In the genomic region with DNA sequence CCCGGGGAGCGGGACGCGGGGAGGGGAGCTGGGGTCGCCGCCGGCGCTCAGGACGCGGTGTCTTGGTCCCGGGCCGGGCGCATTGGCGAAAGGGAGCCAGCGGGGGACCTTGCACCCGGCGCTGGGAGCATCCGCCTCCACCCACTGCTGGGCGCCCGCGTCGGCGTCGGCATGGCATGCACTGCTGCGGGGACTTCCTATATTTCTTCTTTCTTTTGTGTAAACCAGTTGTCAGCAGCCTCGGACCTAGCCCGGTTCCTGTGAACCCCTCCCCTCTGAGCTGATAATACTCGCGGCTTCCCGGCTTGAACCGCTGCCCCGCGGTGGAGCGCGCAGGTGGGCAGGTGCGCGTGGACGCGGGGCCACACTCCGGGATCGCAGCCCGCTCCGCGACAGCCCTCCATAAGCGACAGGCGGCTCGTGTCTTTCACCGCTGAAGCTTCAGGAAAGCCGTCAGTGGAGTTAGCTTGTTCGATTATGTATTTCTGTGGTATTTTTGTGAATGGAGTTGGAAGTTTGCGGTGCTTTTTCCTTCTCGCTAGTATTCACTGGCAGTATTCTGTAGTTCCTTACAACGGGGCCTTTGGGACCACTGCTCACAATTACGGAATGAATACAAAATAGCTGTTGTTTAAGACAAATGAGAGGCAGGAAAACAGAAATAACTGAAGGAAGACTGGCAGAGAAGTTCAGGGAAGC, we compare ENCODE assay signal across 1 cellular context.
TF ChIP-seq lines count a peak whose summit lies in the region.

No MANE protein-coding gene starts in this region.

TF ChIP-seq in HepG2, 621 proteins besides CTCF, POLR2A, EP300 and RAD21 (continued from another document and continues in another):
- TF ChIP-seq, protein P1, sequence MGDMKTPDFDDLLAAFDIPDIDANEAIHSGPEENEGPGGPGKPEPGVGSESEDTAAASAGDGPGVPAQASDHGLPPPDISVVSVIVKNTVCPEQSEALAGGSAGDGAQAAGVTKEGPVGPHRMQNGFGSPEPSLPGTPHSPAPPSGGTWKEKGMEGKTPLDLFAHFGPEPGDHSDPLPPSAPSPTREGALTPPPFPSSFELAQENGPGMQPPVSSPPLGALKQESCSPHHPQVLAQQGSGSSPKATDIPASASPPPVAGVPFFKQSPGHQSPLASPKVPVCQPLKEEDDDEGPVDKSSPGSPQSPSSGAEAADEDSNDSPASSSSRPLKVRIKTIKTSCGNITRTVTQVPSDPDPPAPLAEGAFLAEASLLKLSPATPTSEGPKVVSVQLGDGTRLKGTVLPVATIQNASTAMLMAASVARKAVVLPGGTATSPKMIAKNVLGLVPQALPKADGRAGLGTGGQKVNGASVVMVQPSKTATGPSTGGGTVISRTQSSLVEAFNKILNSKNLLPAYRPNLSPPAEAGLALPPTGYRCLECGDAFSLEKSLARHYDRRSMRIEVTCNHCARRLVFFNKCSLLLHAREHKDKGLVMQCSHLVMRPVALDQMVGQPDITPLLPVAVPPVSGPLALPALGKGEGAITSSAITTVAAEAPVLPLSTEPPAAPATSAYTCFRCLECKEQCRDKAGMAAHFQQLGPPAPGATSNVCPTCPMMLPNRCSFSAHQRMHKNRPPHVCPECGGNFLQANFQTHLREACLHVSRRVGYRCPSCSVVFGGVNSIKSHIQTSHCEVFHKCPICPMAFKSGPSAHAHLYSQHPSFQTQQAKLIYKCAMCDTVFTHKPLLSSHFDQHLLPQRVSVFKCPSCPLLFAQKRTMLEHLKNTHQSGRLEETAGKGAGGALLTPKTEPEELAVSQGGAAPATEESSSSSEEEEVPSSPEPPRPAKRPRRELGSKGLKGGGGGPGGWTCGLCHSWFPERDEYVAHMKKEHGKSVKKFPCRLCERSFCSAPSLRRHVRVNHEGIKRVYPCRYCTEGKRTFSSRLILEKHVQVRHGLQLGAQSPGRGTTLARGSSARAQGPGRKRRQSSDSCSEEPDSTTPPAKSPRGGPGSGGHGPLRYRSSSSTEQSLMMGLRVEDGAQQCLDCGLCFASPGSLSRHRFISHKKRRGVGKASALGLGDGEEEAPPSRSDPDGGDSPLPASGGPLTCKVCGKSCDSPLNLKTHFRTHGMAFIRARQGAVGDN (CRISPR knock-in tag; IDR thresholded peaks at IDR 0.05), result peak; percentile 67
- TF ChIP-seq TEAD3 (CRISPR knock-in tag; optimal IDR thresholded peaks at IDR 0.05; ENCODE audit: borderline replicate concordance) (no peak), DMAP1 (CRISPR knock-in tag; IDR thresholded peaks at IDR 0.05) (peak; percentile 20; the same call in 1 of the 2 replicates), RXRB (CRISPR knock-in tag; IDR thresholded peaks at IDR 0.05; ENCODE audit: borderline replicate concordance) (no peak), NR2F6 (IDR thresholded peaks at IDR 0.05) (no peak), NR2F6 (CRISPR knock-in tag; IDR thresholded peaks at IDR 0.05) (no peak), SOX5 (CRISPR knock-in tag; IDR thresholded peaks at IDR 0.05; ENCODE audit: borderline replicate concordance) (no peak), ZBTB7B (CRISPR knock-in tag; IDR thresholded peaks at IDR 0.05) (no peak; the same call in 1 of the 2 replicates), ZSCAN29 (CRISPR knock-in tag; conservative IDR thresholded peaks at IDR 0.05) (peak; percentile 70; the same call in 1 of the 2 replicates), ZNF564 (CRISPR knock-in tag; IDR thresholded peaks at IDR 0.05) (0 out of 2 replicates have a peak, but pooled peaks have one; percentile 20), ASH2L (IDR thresholded peaks at IDR 0.05; ENCODE audit: insufficient read length, low read depth, low read length) (peak; percentile 22), ZNF790 (CRISPR knock-in tag; IDR thresholded peaks at IDR 0.05; ENCODE audit: borderline replicate concordance) (peak; percentile 34; the same call in 1 of the 2 replicates), HOXA5 (CRISPR knock-in tag; IDR thresholded peaks at IDR 0.05) (no peak)
- TF ChIP-seq, protein P2, sequence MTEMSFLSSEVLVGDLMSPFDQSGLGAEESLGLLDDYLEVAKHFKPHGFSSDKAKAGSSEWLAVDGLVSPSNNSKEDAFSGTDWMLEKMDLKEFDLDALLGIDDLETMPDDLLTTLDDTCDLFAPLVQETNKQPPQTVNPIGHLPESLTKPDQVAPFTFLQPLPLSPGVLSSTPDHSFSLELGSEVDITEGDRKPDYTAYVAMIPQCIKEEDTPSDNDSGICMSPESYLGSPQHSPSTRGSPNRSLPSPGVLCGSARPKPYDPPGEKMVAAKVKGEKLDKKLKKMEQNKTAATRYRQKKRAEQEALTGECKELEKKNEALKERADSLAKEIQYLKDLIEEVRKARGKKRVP (CRISPR knock-in tag; IDR thresholded peaks at IDR 0.05), result 0 out of 4 replicates have a peak, but pooled peaks of 1 of the 2 experiments have one; percentile 23
- TF ChIP-seq, protein P3, sequence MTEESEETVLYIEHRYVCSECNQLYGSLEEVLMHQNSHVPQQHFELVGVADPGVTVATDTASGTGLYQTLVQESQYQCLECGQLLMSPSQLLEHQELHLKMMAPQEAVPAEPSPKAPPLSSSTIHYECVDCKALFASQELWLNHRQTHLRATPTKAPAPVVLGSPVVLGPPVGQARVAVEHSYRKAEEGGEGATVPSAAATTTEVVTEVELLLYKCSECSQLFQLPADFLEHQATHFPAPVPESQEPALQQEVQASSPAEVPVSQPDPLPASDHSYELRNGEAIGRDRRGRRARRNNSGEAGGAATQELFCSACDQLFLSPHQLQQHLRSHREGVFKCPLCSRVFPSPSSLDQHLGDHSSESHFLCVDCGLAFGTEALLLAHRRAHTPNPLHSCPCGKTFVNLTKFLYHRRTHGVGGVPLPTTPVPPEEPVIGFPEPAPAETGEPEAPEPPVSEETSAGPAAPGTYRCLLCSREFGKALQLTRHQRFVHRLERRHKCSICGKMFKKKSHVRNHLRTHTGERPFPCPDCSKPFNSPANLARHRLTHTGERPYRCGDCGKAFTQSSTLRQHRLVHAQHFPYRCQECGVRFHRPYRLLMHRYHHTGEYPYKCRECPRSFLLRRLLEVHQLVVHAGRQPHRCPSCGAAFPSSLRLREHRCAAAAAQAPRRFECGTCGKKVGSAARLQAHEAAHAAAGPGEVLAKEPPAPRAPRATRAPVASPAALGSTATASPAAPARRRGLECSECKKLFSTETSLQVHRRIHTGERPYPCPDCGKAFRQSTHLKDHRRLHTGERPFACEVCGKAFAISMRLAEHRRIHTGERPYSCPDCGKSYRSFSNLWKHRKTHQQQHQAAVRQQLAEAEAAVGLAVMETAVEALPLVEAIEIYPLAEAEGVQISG (CRISPR knock-in tag; IDR thresholded peaks at IDR 0.05), result no peak
- TF ChIP-seq, protein P4, sequence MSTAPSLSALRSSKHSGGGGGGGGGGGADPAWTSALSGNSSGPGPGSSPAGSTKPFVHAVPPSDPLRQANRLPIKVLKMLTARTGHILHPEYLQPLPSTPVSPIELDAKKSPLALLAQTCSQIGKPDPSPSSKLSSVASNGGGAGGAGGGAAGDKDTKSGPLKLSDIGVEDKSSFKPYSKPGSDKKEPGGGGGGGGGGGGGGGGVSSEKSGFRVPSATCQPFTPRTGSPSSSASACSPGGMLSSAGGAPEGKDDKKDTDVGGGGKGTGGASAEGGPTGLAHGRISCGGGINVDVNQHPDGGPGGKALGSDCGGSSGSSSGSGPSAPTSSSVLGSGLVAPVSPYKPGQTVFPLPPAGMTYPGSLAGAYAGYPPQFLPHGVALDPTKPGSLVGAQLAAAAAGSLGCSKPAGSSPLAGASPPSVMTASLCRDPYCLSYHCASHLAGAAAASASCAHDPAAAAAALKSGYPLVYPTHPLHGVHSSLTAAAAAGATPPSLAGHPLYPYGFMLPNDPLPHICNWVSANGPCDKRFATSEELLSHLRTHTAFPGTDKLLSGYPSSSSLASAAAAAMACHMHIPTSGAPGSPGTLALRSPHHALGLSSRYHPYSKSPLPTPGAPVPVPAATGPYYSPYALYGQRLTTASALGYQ (CRISPR knock-in tag; IDR thresholded peaks at IDR 0.05), result no peak
- TF ChIP-seq, protein P5, sequence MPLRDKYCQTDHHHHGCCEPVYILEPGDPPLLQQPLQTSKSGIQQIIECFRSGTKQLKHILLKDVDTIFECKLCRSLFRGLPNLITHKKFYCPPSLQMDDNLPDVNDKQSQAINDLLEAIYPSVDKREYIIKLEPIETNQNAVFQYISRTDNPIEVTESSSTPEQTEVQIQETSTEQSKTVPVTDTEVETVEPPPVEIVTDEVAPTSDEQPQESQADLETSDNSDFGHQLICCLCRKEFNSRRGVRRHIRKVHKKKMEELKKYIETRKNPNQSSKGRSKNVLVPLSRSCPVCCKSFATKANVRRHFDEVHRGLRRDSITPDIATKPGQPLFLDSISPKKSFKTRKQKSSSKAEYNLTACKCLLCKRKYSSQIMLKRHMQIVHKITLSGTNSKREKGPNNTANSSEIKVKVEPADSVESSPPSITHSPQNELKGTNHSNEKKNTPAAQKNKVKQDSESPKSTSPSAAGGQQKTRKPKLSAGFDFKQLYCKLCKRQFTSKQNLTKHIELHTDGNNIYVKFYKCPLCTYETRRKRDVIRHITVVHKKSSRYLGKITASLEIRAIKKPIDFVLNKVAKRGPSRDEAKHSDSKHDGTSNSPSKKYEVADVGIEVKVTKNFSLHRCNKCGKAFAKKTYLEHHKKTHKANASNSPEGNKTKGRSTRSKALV (CRISPR knock-in tag; IDR thresholded peaks at IDR 0.05), result peak; percentile 85
- TF ChIP-seq, protein P6, sequence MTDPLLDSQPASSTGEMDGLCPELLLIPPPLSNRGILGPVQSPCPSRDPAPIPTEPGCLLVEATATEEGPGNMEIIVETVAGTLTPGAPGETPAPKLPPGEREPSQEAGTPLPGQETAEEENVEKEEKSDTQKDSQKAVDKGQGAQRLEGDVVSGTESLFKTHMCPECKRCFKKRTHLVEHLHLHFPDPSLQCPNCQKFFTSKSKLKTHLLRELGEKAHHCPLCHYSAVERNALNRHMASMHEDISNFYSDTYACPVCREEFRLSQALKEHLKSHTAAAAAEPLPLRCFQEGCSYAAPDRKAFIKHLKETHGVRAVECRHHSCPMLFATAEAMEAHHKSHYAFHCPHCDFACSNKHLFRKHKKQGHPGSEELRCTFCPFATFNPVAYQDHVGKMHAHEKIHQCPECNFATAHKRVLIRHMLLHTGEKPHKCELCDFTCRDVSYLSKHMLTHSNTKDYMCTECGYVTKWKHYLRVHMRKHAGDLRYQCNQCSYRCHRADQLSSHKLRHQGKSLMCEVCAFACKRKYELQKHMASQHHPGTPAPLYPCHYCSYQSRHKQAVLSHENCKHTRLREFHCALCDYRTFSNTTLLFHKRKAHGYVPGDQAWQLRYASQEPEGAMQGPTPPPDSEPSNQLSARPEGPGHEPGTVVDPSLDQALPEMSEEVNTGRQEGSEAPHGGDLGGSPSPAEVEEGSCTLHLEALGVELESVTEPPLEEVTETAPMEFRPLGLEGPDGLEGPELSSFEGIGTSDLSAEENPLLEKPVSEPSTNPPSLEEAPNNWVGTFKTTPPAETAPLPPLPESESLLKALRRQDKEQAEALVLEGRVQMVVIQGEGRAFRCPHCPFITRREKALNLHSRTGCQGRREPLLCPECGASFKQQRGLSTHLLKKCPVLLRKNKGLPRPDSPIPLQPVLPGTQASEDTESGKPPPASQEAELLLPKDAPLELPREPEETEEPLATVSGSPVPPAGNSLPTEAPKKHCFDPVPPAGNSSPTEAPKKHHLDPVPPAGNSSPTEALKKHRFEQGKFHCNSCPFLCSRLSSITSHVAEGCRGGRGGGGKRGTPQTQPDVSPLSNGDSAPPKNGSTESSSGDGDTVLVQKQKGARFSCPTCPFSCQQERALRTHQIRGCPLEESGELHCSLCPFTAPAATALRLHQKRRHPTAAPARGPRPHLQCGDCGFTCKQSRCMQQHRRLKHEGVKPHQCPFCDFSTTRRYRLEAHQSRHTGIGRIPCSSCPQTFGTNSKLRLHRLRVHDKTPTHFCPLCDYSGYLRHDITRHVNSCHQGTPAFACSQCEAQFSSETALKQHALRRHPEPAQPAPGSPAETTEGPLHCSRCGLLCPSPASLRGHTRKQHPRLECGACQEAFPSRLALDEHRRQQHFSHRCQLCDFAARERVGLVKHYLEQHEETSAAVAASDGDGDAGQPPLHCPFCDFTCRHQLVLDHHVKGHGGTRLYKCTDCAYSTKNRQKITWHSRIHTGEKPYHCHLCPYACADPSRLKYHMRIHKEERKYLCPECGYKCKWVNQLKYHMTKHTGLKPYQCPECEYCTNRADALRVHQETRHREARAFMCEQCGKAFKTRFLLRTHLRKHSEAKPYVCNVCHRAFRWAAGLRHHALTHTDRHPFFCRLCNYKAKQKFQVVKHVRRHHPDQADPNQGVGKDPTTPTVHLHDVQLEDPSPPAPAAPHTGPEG (CRISPR knock-in tag; IDR thresholded peaks at IDR 0.05), result no peak
- TF ChIP-seq, protein P7, sequence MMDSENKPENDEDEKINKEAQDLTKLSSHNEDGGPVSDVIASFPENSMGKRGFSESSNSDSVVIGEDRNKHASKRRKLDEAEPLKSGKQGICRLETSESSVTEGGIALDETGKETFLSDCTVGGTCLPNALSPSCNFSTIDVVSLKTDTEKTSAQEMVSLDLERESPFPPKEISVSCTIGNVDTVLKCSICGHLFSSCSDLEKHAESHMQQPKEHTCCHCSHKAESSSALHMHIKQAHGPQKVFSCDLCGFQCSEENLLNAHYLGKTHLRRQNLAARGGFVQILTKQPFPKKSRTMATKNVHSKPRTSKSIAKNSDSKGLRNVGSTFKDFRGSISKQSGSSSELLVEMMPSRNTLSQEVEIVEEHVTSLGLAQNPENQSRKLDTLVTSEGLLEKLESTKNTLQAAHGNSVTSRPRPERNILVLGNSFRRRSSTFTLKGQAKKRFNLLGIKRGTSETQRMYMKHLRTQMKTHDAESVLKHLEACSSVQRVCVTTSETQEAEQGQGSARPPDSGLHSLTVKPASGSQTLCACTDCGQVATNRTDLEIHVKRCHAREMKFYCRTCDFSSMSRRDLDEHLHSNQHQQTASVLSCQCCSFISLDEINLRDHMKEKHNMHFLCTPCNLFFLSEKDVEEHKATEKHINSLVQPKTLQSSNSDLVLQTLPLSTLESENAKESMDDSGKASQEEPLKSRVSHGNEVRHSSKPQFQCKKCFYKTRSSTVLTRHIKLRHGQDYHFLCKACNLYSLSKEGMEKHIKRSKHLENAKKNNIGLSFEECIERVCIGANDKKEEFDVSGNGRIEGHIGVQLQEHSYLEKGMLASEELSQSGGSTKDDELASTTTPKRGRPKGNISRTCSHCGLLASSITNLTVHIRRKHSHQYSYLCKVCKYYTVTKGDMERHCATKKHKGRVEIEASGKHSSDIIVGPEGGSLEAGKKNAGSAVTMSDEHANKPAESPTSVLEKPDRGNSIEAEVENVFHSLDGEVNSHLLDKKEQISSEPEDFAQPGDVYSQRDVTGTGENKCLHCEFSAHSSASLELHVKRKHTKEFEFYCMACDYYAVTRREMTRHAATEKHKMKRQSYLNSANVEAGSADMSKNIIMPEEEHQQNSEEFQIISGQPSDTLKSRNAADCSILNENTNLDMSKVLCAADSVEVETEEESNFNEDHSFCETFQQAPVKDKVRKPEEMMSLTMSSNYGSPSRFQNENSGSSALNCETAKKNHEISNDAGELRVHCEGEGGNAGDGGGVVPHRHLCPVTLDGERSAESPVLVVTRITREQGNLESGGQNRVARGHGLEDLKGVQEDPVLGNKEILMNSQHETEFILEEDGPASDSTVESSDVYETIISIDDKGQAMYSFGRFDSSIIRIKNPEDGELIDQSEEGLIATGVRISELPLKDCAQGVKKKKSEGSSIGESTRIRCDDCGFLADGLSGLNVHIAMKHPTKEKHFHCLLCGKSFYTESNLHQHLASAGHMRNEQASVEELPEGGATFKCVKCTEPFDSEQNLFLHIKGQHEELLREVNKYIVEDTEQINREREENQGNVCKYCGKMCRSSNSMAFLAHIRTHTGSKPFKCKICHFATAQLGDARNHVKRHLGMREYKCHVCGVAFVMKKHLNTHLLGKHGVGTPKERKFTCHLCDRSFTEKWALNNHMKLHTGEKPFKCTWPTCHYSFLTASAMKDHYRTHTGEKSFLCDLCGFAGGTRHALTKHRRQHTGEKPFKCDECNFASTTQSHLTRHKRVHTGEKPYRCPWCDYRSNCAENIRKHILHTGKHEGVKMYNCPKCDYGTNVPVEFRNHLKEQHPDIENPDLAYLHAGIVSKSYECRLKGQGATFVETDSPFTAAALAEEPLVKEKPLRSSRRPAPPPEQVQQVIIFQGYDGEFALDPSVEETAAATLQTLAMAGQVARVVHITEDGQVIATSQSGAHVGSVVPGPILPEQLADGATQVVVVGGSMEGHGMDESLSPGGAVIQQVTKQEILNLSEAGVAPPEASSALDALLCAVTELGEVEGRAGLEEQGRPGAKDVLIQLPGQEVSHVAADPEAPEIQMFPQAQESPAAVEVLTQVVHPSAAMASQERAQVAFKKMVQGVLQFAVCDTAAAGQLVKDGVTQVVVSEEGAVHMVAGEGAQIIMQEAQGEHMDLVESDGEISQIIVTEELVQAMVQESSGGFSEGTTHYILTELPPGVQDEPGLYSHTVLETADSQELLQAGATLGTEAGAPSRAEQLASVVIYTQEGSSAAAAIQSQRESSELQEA (CRISPR knock-in tag; IDR thresholded peaks at IDR 0.05; ENCODE audit: not compliant biosample characterization), result peak; percentile 55
